1 cellular context compared by ENCODE assay signal in genomic region chr6:27275025-27275956, GRCh38.
TF ChIP-seq lines count a peak whose summit lies in the region.

No MANE protein-coding gene starts in this region.

TF ChIP-seq in K562, 482 proteins besides CTCF, POLR2A, EP300 and RAD21 (continued from another document):
- TF ChIP-seq CREB5 (CRISPR knock-in tag; IDR thresholded peaks at IDR 0.05) = no peak
- peak; percentile 37; the same call in 1 of the 2 replicates for TF ChIP-seq NFIC (IDR thresholded peaks at IDR 0.05)
- TF ChIP-seq RFX7 (CRISPR knock-in tag; IDR thresholded peaks at IDR 0.05) = no peak
- TF ChIP-seq IFI16 (CRISPR knock-in tag; IDR thresholded peaks at IDR 0.05) = no peak
- TF ChIP-seq E2F8 (IDR thresholded peaks at IDR 0.05; ENCODE audit: low read depth, partially characterized antibody) = no peak
- no peak for TF ChIP-seq SUPT5H (IDR thresholded peaks at IDR 0.05)
- TF ChIP-seq ZBTB40 (IDR thresholded peaks at IDR 0.05) = no peak; the same call in 1 of the 2 replicates
- no peak for TF ChIP-seq ZBTB40 (CRISPR knock-in tag; IDR thresholded peaks at IDR 0.05)
- TF ChIP-seq MBD2 (IDR thresholded peaks at IDR 0.05; ENCODE audit: borderline replicate concordance, low read depth) = no peak
- no peak for TF ChIP-seq ZC3H11A (IDR thresholded peaks at IDR 0.05; ENCODE audit: low read depth, low read length)
- TF ChIP-seq ZNF311 (CRISPR knock-in tag; IDR thresholded peaks at IDR 0.05) = no peak
- TF ChIP-seq ZNF347 (CRISPR knock-in tag; IDR thresholded peaks at IDR 0.05; ENCODE audit: low read depth) = no peak
- no peak for TF ChIP-seq HCFC1 (IDR thresholded peaks at IDR 0.05; ENCODE audit: low read depth, low read length)
- TF ChIP-seq SMAD4 (CRISPR knock-in tag; conservative IDR thresholded peaks at IDR 0.05) = no peak; the same call in 1 of the 2 replicates
- TF ChIP-seq TEAD1 (CRISPR knock-in tag; IDR thresholded peaks at IDR 0.05) = 0 out of 4 replicates have a peak, but pooled peaks of 1 of the 2 experiments have one; percentile 47
- no peak for TF ChIP-seq MXD1 (CRISPR knock-in tag; IDR thresholded peaks at IDR 0.05; ENCODE audit: borderline replicate concordance, poor library complexity, severe bottlenecking)
TF ChIP-seq in K562: peak in this region for 71.
